15 cellular contexts compared by ENCODE assay signal in the genomic region with DNA sequence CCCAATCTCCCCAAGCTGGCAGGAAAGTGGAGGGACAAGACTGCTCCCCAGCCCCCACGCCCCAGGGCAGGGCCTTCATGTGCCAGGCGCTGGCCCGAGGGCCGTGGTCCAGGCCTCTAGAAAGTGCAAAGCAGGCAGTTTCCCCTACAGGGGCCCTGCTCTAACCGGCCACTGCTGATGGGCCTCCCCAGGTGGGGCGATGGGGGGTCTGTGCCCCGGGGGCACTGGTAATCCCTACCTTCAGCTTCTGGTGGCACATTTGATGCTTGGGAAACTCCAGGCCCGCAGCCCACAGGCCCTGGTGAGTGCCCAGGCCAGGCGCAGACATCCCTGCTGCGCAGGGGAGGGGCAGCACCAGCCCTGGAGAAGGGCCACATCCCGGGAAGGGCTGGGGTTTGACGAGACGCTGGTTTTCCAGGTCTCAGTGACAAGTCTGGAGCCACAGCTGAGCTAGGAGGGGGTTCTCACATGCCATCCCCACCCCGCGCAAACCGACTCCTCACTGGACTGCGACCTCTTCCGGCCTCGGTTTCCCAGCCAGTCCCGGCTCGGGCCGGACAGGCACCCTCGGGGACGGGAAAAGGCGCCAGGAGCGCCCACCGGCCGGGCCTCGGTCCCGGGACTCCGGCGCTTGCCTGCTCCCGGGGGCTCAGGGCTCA. TPM values are rescaled to one million over a fixed set of nuclear protein-coding genes. Genes with fewer than 3 reads are reported as not detected.
DNase-seq lines count a peak whose midpoint lies in the region; ATAC-seq, FAIRE-seq and TF ChIP-seq lines count a peak whose summit lies in the region.
"Had no signal": no experiment of that assay in that cellular context is flagged by ENCODE, and none has a peak within 500 bp of the region (broad histone marks: within the 10 kb centered on the region; RNA-seq: fewer than 3 reads in every experiment).

No MANE protein-coding gene starts in this region.

- in situ Hi-C loops in G401 (cut with HindIII; ENCODE audit: low sequenced_read_pairs) (no loop called here), gastrocnemius medialis (cut with MboI; ENCODE audit: low sequenced_read_pairs in 4 of 4) (no loop called here)

- H3K9ac ChIP-seq in kidney (ENCODE audit: low read length in 2 of 2), result peak overlapping the region in 1 of 2 donors; percentile 29
- H3K9ac ChIP-seq: BLaER1 had no signal

- DNase-seq in G401 (ENCODE audit: low spot score) (peak; percentile 40), bronchial epithelial cell (ENCODE audit: low read depth) (no peak), kidney (peak; percentile 68), gastrocnemius medialis (no peak), KG1 (lab: John Stamatoyannopoulos, UW) (no peak), epidermal melanocyte (ENCODE audit: insufficient read length, low spot score) (no peak), HTR-8/SVneo (ENCODE audit: insufficient read length, low spot score) (no peak)
- DNase-seq: activated T-cell treated with anti-CD3 and anti-CD28 coated beads, Interleukin-2, amount 50 U/mL, for 48 hours; brain microvascular endothelial cell; IMR-90; NCI-H1930 had no signal

- intact Hi-C loops in kidney (cut with DNase I) (no loop called here), gastrocnemius medialis (cut with DNase I; ENCODE audit: low total_unique reads) (no loop called here)

- TF ChIP-seq CTCF in bronchial epithelial cell (IDR thresholded peaks at IDR 0.05; ENCODE audit: insufficient read depth, low read length, severe bottlenecking), result no peak
- no peak for TF ChIP-seq CTCF in kidney (IDR thresholded peaks at IDR 0.05; ENCODE audit: borderline replicate concordance, extremely low read depth, insufficient read depth)
- TF ChIP-seq CTCF in gastrocnemius medialis (IDR thresholded peaks at IDR 0.05 in 4 of 5, conservative IDR thresholded peaks at IDR 0.05 in 1 of 5), result no peak

- H3K4me3 ChIP-seq in bronchial epithelial cell (ENCODE audit: low read depth, low read length) (peak overlapping the region; percentile 37), kidney (ENCODE audit: low read length in 2 of 2) (peak overlapping the region; percentile 24 to 39), gastrocnemius medialis (peak overlapping the region; percentile 39 to 54 (median 48))
- H3K4me3 ChIP-seq: BLaER1 had no signal

- H3K36me3 ChIP-seq in bronchial epithelial cell (ENCODE audit: control insufficient read depth, insufficient read depth, low read length) (no peaks in the 10 kb centered on the region), kidney (ENCODE audit: control insufficient read depth in 1 of 2, insufficient read depth in 2 of 2, low read length in 2 of 2) (no peaks in the 10 kb centered on the region), gastrocnemius medialis (no peaks in the 10 kb centered on the region)
- H3K36me3 ChIP-seq: BLaER1, brain microvascular endothelial cell had no signal

- H3K27ac ChIP-seq in kidney (ENCODE audit: low read depth in 2 of 2, low read length in 2 of 2) (peak overlapping the region in 1 of 2 donors; percentile 65), gastrocnemius medialis (peak overlapping the region in 3 of 4 donors; percentile 66 to 77 (median 71))
- H3K27ac ChIP-seq: BLaER1, brain microvascular endothelial cell had no signal

- no peaks in the 10 kb centered on the region for H3K9me3 ChIP-seq in kidney (ENCODE audit: control insufficient read depth in 1 of 2, low read length in 2 of 2)
- H3K9me3 ChIP-seq in gastrocnemius medialis, result no peaks in the 10 kb centered on the region
- H3K9me3 ChIP-seq: BLaER1 had no signal

- ATAC-seq in gastrocnemius medialis, result no peak
- no peak for ATAC-seq in HG02798 (IDR thresholded peaks at IDR 0.05; ENCODE audit: poor library complexity, unreplicated experiment)
- ATAC-seq: stimulated activated effector memory CD8-positive, alpha-beta T cell treated with anti-CD3 and anti-CD28 coated beads, Interleukin-12 subunit alpha, Interleukin-12 subunit beta, amount 100 ng/mL, for 72 hours had no signal

- no peak for TF ChIP-seq POLR2A in gastrocnemius medialis (IDR thresholded peaks at IDR 0.05)

- H3K4me1 ChIP-seq in kidney (ENCODE audit: control insufficient read depth in 1 of 2, insufficient read depth in 1 of 2, low read depth in 1 of 2, low read length in 2 of 2) (peaks cover 0 to 2% of the 10 kb centered on the region in 2 donors), gastrocnemius medialis (no peaks in the 10 kb centered on the region)

- no peak for FAIRE-seq in bronchial epithelial cell (lab: Jason Lieb, UNC)
- FAIRE-seq in kidney (lab: Jason Lieb, UNC), result no peak
- FAIRE-seq in HTR-8/SVneo (lab: Jason Lieb, UNC), result no peak

- H3K27me3 ChIP-seq in bronchial epithelial cell (ENCODE audit: control insufficient read depth, insufficient read depth, low read length), result peaks cover 7% of the 10 kb centered on the region
- peaks cover 9 to 25% (median 13%) of the 10 kb centered on the region in 3 donors for H3K27me3 ChIP-seq in gastrocnemius medialis

RNA-seq across cellular contexts. Expression of a gene that starts 1.6 kb away (rescaled TPM):
- total RNA-seq in G401 (2014; rRNA removed; shearing (Covaris generic)), result not detected in 2 replicates
- total RNA-seq in bronchial epithelial cell (0.26 and 2.7 TPM in 2 replicates), kidney (21.6 TPM), gastrocnemius medialis (1 to 10 TPM; 1.1 to 4.0 (median 3.8) TPM)
- 4.2 TPM for polyA plus RNA-seq in kidney (ENCODE audit: insufficient read depth, low read depth, low replicate concordance)
- total RNA-seq: IMR-90 had no signal
- polyA plus RNA-seq: IMR-90 had no signal

RNA-seq across cellular contexts. Expression of a gene that starts 42.5 kb away (rescaled TPM):
- not detected in 2 replicates for total RNA-seq in G401 (2014; rRNA removed; shearing (Covaris generic))
- not detected in 2 replicates for total RNA-seq in bronchial epithelial cell
- total RNA-seq in kidney, result not detected
- polyA plus RNA-seq in kidney (ENCODE audit: insufficient read depth, low read depth, low replicate concordance), result not detected
- total RNA-seq in gastrocnemius medialis, result not detected
- total RNA-seq: IMR-90, mononuclear cell had no signal
- polyA plus RNA-seq: IMR-90 had no signal

Comparison
In these comparisons a context has a peak if more than half of its experiments do, and no peak if none do; other contexts are left out.
1. DNase-seq: peak in G401 (single experiment) and kidney (single experiment); none in bronchial epithelial cell (single experiment), gastrocnemius medialis (0 of 2), KG1 (single experiment), epidermal melanocyte (single experiment) and HTR-8/SVneo (single experiment).
2. Peak in every context shown above with its lines, with median percentiles within 50 percentile points of each other: H3K4me3 ChIP-seq.